ENCODE assay signal across 1 cellular context in the genomic region with DNA sequence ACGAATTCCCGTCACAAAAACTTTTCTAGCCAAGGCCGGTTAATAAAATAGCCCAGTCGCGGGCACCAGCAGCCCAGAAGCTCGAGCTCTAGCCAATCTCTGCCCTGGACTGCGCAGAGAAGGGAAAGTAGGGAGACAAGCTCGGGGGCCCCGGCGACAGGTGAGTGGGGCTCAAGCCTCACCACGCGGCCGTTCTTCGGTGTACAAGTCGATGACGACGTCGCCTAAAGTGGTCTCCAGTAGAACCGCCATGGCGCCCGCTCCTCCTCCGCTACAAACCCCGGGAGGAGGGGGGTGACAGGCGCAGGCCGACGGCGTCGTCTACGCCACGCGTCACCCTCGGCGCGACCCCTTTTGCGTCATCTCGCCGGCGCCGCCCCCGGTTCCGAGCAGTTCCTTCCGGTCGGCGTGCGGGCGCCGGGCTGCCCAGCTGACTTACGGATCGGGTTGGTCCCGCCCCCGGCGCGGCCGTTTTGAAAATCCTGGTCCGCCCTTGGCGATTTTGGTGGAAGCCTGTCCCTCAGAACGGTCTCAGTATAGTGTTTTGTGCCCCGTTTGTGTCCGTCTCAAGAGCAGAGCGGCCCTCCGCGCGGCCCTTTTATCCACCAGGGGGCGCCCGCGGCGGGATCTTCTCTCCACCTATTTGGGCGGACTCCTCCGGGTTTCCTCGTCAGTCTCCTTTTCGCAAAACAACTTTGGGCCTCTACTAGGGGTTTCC.
A peak's percentile ranks its signal among the peaks of the same experiment; 100 is the strongest.
TF ChIP-seq lines count a peak whose summit lies in the region.

A gene with protein sequence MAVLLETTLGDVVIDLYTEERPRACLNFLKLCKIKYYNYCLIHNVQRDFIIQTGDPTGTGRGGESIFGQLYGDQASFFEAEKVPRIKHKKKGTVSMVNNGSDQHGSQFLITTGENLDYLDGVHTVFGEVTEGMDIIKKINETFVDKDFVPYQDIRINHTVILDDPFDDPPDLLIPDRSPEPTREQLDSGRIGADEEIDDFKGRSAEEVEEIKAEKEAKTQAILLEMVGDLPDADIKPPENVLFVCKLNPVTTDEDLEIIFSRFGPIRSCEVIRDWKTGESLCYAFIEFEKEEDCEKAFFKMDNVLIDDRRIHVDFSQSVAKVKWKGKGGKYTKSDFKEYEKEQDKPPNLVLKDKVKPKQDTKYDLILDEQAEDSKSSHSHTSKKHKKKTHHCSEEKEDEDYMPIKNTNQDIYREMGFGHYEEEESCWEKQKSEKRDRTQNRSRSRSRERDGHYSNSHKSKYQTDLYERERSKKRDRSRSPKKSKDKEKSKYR (minus strand): TSS at position 290 of the 718 bp plus-strand sequence. CDS start 38 bp downstream, at position 252.

TF ChIP-seq in A549, 52 proteins besides CTCF, POLR2A, EP300 and RAD21 (continued from another document):
- peak; percentile 23; the same call in 1 of the 2 replicates for TF ChIP-seq REST (IDR thresholded peaks at IDR 0.05)
- TF ChIP-seq MAZ (IDR thresholded peaks at IDR 0.05; ENCODE audit: borderline replicate concordance, low read depth, low read length), result peak; percentile 82
- no peak for TF ChIP-seq HEYL (CRISPR knock-in tag; IDR thresholded peaks at IDR 0.05)
- no peak for TF ChIP-seq TP53 (CRISPR knock-in tag; IDR thresholded peaks at IDR 0.05)
- peak; percentile 15; the same call in 1 of the 2 replicates for TF ChIP-seq GATA3 (IDR thresholded peaks at IDR 0.05; ENCODE audit: borderline replicate concordance)
- TF ChIP-seq USF2 (IDR thresholded peaks at IDR 0.05), result peak; percentile 56
- TF ChIP-seq, protein P1, sequence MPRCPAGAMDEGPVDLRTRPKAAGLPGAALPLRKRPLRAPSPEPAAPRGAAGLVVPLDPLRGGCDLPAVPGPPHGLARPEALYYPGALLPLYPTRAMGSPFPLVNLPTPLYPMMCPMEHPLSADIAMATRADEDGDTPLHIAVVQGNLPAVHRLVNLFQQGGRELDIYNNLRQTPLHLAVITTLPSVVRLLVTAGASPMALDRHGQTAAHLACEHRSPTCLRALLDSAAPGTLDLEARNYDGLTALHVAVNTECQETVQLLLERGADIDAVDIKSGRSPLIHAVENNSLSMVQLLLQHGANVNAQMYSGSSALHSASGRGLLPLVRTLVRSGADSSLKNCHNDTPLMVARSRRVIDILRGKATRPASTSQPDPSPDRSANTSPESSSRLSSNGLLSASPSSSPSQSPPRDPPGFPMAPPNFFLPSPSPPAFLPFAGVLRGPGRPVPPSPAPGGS (IDR thresholded peaks at IDR 0.05), result peak; percentile 63; the same call in 1 of the 3 replicates
- no peak for TF ChIP-seq FOXS1 (CRISPR knock-in tag; IDR thresholded peaks at IDR 0.05)
- TF ChIP-seq, protein P2, sequence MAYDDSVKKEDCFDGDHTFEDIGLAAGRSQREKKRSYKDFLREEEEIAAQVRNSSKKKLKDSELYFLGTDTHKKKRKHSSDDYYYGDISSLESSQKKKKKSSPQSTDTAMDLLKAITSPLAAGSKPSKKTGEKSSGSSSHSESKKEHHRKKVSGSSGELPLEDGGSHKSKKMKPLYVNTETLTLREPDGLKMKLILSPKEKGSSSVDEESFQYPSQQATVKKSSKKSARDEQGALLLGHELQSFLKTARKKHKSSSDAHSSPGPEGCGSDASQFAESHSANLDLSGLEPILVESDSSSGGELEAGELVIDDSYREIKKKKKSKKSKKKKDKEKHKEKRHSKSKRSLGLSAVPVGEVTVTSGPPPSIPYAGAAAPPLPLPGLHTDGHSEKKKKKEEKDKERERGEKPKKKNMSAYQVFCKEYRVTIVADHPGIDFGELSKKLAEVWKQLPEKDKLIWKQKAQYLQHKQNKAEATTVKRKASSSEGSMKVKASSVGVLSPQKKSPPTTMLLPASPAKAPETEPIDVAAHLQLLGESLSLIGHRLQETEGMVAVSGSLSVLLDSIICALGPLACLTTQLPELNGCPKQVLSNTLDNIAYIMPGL (CRISPR knock-in tag; IDR thresholded peaks at IDR 0.05; ENCODE audit: borderline replicate concordance), result peak; percentile 67; the same call in 1 of the 2 replicates
- no peak for TF ChIP-seq HES2 (IDR thresholded peaks at IDR 0.05)
- no peak for TF ChIP-seq TFCP2L1 (CRISPR knock-in tag; IDR thresholded peaks at IDR 0.05)
- no peak for TF ChIP-seq MYC (IDR thresholded peaks at IDR 0.05; ENCODE audit: borderline replicate concordance, low read length)
- no peak for TF ChIP-seq NFE2L2 (conservative IDR thresholded peaks at IDR 0.05; ENCODE audit: low read length)
